ENCODE assay signal across 1 cellular context in the genomic region with DNA sequence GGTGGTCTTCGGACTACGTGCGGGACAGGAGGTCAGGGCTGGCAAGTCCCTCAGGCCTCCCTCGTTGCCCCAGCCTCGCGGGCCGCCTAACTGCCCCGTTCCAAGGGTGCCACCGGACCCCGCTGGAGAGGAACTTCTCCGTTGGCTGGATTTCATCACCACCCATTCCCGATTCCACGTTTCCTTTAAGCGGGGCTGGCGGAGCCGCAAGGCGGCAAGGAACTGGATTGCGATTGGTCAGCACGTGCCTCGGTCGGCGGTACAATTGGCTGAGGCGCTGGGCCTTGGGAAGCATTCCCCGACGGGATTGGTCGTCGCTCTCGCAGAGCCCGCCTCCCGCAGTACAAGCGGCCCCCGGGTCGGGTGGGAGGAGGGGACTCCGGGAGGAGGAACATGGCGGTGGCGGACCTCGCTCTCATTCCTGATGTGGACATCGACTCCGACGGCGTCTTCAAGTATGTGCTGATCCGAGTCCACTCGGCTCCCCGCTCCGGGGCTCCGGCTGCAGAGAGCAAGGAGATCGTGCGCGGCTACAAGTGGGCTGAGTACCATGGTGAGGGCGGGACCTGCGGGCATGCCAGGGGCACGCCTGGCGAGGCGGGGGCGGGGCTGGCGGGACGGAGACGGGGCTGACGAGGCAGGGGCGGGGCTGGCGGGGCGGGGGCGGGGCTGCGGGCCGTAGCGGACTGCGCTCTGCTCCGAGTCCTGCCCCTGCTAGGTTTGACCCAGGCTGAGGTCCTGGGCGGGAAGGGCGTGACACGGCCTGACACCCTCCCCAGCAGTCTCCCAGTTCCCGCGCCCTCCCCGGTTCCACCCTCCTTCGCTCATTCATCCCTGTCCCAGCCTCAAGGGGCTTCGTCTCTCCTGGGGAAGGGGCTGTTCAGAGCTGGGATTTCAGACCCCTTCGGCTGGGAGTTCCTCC.
TF ChIP-seq lines count a peak whose summit lies in the region.

PHPT1 (plus strand) TSS at position 372 of the 922 bp plus-strand sequence; CDS start at position 394, 22 bp downstream.

TF ChIP-seq in HepG2, 621 proteins besides CTCF, POLR2A, EP300 and RAD21 (continued from another document and continues in another):
- no peak for TF ChIP-seq RFXANK (CRISPR knock-in tag; IDR thresholded peaks at IDR 0.05)
- TF ChIP-seq, protein P1, sequence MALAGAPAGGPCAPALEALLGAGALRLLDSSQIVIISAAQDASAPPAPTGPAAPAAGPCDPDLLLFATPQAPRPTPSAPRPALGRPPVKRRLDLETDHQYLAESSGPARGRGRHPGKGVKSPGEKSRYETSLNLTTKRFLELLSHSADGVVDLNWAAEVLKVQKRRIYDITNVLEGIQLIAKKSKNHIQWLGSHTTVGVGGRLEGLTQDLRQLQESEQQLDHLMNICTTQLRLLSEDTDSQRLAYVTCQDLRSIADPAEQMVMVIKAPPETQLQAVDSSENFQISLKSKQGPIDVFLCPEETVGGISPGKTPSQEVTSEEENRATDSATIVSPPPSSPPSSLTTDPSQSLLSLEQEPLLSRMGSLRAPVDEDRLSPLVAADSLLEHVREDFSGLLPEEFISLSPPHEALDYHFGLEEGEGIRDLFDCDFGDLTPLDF (CRISPR knock-in tag; IDR thresholded peaks at IDR 0.05): peak; percentile 86
- TF ChIP-seq, protein P2, sequence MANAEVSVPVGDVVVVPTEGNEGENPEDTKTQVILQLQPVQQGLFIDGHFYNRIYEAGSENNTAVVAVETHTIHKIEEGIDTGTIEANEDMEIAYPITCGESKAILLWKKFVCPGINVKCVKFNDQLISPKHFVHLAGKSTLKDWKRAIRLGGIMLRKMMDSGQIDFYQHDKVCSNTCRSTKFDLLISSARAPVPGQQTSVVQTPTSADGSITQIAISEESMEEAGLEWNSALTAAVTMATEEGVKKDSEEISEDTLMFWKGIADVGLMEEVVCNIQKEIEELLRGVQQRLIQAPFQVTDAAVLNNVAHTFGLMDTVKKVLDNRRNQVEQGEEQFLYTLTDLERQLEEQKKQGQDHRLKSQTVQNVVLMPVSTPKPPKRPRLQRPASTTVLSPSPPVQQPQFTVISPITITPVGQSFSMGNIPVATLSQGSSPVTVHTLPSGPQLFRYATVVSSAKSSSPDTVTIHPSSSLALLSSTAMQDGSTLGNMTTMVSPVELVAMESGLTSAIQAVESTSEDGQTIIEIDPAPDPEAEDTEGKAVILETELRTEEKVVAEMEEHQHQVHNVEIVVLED (CRISPR knock-in tag; IDR thresholded peaks at IDR 0.05; ENCODE audit: borderline replicate concordance): no peak; the same call in 1 of the 2 replicates
- TF ChIP-seq ELF3 (CRISPR knock-in tag; IDR thresholded peaks at IDR 0.05): peak; percentile 67
- TF ChIP-seq HOXA5 (CRISPR knock-in tag; IDR thresholded peaks at IDR 0.05): peak; percentile 81
- 0 out of 2 replicates have a peak, but pooled peaks have one; percentile 27 for TF ChIP-seq HMG20B (CRISPR knock-in tag; conservative IDR thresholded peaks at IDR 0.05)
- no peak for TF ChIP-seq TOPORS (CRISPR knock-in tag; IDR thresholded peaks at IDR 0.05)
- TF ChIP-seq NCOA1 (CRISPR knock-in tag; IDR thresholded peaks at IDR 0.05): no peak; the same call in 1 of the 2 replicates
- no peak for TF ChIP-seq CHD4 (IDR thresholded peaks at IDR 0.05; ENCODE audit: borderline replicate concordance, low read length)
- TF ChIP-seq, protein P3, sequence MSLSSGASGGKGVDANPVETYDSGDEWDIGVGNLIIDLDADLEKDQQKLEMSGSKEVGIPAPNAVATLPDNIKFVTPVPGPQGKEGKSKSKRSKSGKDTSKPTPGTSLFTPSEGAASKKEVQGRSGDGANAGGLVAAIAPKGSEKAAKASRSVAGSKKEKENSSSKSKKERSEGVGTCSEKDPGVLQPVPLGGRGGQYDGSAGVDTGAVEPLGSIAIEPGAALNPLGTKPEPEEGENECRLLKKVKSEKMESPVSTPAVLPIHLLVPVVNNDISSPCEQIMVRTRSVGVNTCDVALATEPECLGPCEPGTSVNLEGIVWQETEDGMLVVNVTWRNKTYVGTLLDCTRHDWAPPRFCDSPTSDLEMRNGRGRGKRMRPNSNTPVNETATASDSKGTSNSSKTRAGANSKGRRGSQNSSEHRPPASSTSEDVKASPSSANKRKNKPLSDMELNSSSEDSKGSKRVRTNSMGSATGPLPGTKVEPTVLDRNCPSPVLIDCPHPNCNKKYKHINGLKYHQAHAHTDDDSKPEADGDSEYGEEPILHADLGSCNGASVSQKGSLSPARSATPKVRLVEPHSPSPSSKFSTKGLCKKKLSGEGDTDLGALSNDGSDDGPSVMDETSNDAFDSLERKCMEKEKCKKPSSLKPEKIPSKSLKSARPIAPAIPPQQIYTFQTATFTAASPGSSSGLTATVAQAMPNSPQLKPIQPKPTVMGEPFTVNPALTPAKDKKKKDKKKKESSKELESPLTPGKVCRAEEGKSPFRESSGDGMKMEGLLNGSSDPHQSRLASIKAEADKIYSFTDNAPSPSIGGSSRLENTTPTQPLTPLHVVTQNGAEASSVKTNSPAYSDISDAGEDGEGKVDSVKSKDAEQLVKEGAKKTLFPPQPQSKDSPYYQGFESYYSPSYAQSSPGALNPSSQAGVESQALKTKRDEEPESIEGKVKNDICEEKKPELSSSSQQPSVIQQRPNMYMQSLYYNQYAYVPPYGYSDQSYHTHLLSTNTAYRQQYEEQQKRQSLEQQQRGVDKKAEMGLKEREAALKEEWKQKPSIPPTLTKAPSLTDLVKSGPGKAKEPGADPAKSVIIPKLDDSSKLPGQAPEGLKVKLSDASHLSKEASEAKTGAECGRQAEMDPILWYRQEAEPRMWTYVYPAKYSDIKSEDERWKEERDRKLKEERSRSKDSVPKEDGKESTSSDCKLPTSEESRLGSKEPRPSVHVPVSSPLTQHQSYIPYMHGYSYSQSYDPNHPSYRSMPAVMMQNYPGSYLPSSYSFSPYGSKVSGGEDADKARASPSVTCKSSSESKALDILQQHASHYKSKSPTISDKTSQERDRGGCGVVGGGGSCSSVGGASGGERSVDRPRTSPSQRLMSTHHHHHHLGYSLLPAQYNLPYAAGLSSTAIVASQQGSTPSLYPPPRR (CRISPR knock-in tag; IDR thresholded peaks at IDR 0.05; ENCODE audit: borderline replicate concordance): no peak; the same call in 1 of the 2 replicates
- TF ChIP-seq MED13 (CRISPR knock-in tag; IDR thresholded peaks at IDR 0.05): peak; percentile 58; the same call in 1 of the 2 replicates
- TF ChIP-seq BHLHE40 (IDR thresholded peaks at IDR 0.05; ENCODE audit: low read length): peak; percentile 62
- TF ChIP-seq ZBTB20 (CRISPR knock-in tag; IDR thresholded peaks at IDR 0.05; ENCODE audit: borderline replicate concordance, low read depth): peak; percentile 20; the same call in 1 of the 2 replicates
- TF ChIP-seq ZFP41 (CRISPR knock-in tag; IDR thresholded peaks at IDR 0.05; ENCODE audit: borderline replicate concordance): peak; percentile 19; the same call in 1 of the 2 replicates
- no peak; the same call in 1 of the 2 replicates for TF ChIP-seq ZNF367 (CRISPR knock-in tag; IDR thresholded peaks at IDR 0.05; ENCODE audit: borderline replicate concordance)
- TF ChIP-seq, protein P4, sequence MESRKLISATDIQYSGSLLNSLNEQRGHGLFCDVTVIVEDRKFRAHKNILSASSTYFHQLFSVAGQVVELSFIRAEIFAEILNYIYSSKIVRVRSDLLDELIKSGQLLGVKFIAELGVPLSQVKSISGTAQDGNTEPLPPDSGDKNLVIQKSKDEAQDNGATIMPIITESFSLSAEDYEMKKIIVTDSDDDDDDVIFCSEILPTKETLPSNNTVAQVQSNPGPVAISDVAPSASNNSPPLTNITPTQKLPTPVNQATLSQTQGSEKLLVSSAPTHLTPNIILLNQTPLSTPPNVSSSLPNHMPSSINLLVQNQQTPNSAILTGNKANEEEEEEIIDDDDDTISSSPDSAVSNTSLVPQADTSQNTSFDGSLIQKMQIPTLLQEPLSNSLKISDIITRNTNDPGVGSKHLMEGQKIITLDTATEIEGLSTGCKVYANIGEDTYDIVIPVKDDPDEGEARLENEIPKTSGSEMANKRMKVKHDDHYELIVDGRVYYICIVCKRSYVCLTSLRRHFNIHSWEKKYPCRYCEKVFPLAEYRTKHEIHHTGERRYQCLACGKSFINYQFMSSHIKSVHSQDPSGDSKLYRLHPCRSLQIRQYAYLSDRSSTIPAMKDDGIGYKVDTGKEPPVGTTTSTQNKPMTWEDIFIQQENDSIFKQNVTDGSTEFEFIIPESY (CRISPR knock-in tag; IDR thresholded peaks at IDR 0.05): peak; percentile 36; the same call in 1 of the 2 replicates
- no peak for TF ChIP-seq ZNF468 (CRISPR knock-in tag; IDR thresholded peaks at IDR 0.05)
- TF ChIP-seq CBX1 (IDR thresholded peaks at IDR 0.05; ENCODE audit: low read depth): peak; percentile 84
- TF ChIP-seq HES4 (CRISPR knock-in tag; IDR thresholded peaks at IDR 0.05; ENCODE audit: borderline replicate concordance): peak; percentile 69; the same call in 1 of the 2 replicates
- 0 out of 2 replicates have a peak, but pooled peaks have one; percentile 16 for TF ChIP-seq ZNF616 (CRISPR knock-in tag; IDR thresholded peaks at IDR 0.05; ENCODE audit: low read depth)
- no peak for TF ChIP-seq SRF (IDR thresholded peaks at IDR 0.05; ENCODE audit: low read depth, low read length)
- TF ChIP-seq ZNF800 (CRISPR knock-in tag; IDR thresholded peaks at IDR 0.05): no peak
- no peak for TF ChIP-seq MTF2 (CRISPR knock-in tag; IDR thresholded peaks at IDR 0.05; ENCODE audit: borderline replicate concordance)
- TF ChIP-seq ZNF781 (CRISPR knock-in tag; IDR thresholded peaks at IDR 0.05; ENCODE audit: borderline replicate concordance, not compliant biosample characterization): peak; percentile 59
- TF ChIP-seq U2AF1 (optimal IDR thresholded peaks at IDR 0.05; ENCODE audit: low read depth, low read length): no peak
- TF ChIP-seq ZNF207 (IDR thresholded peaks at IDR 0.05; ENCODE audit: borderline replicate concordance): no peak
- peak; percentile 56 for TF ChIP-seq ARNTL (CRISPR knock-in tag; IDR thresholded peaks at IDR 0.05)
- TF ChIP-seq GLMP (CRISPR knock-in tag; IDR thresholded peaks at IDR 0.05; ENCODE audit: borderline replicate concordance): no peak
- TF ChIP-seq HNRNPLL (IDR thresholded peaks at IDR 0.05; ENCODE audit: low read depth, low read length, poor library complexity, severe bottlenecking): peak; percentile 58
- TF ChIP-seq ZBTB8A (CRISPR knock-in tag; IDR thresholded peaks at IDR 0.05; ENCODE audit: borderline replicate concordance, low read depth): peak; percentile 52; the same call in 1 of the 2 replicates
- peak; percentile 48; the same call in 1 of the 2 replicates for TF ChIP-seq ZNF230 (CRISPR knock-in tag; IDR thresholded peaks at IDR 0.05)
- TF ChIP-seq DMAP1 (CRISPR knock-in tag; IDR thresholded peaks at IDR 0.05): peak; percentile 90
- peak; percentile 72; the same call in 1 of the 2 replicates for TF ChIP-seq ZFP1 (CRISPR knock-in tag; IDR thresholded peaks at IDR 0.05)
- TF ChIP-seq ZFY (CRISPR knock-in tag; IDR thresholded peaks at IDR 0.05): peak; percentile 63
- TF ChIP-seq CREM (IDR thresholded peaks at IDR 0.05): peak; percentile 73
- TF ChIP-seq CREM (CRISPR knock-in tag; IDR thresholded peaks at IDR 0.05): no peak
- no peak; the same call in 1 of the 2 replicates for TF ChIP-seq ZMAT3 (CRISPR knock-in tag; conservative IDR thresholded peaks at IDR 0.05)
- TF ChIP-seq, protein P5, sequence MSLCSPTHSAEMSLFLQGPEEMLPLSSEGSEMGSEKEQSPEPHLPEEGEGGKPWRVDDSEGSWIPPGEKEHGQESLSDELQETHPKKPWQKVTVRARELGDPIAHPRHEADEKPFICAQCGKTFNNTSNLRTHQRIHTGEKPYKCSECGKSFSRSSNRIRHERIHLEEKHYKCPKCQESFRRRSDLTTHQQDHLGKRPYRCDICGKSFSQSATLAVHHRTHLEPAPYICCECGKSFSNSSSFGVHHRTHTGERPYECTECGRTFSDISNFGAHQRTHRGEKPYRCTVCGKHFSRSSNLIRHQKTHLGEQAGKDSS (CRISPR knock-in tag; IDR thresholded peaks at IDR 0.05; ENCODE audit: borderline replicate concordance, low read depth): peak; percentile 88; the same call in 1 of the 2 replicates
- peak; percentile 42; the same call in 1 of the 2 replicates for TF ChIP-seq MIXL1 (CRISPR knock-in tag; IDR thresholded peaks at IDR 0.05)
- TF ChIP-seq ZBTB49 (CRISPR knock-in tag; IDR thresholded peaks at IDR 0.05; ENCODE audit: borderline replicate concordance): no peak
